In genomic region chr5:14110196-14110595, GRCh38 we compare ENCODE assay signal across 1 cellular context.
TF ChIP-seq lines count a peak whose summit lies in the region.

No MANE protein-coding gene starts in this region.

TF ChIP-seq in HepG2, 621 proteins besides CTCF, POLR2A, EP300 and RAD21:
- TF ChIP-seq TAF15 (IDR thresholded peaks at IDR 0.05; ENCODE audit: low read depth, low read length, poor library complexity, severe bottlenecking) (no peak), ZNF318 (CRISPR knock-in tag; IDR thresholded peaks at IDR 0.05) (no peak), POGZ (CRISPR knock-in tag; IDR thresholded peaks at IDR 0.05) (no peak), STAG1 (CRISPR knock-in tag; IDR thresholded peaks at IDR 0.05) (no peak), ZBTB1 (CRISPR knock-in tag; IDR thresholded peaks at IDR 0.05; ENCODE audit: borderline replicate concordance) (no peak), NFE2 (CRISPR knock-in tag; IDR thresholded peaks at IDR 0.05) (no peak), ZNF749 (CRISPR knock-in tag; IDR thresholded peaks at IDR 0.05; ENCODE audit: borderline replicate concordance) (no peak), ATF5 (CRISPR knock-in tag; IDR thresholded peaks at IDR 0.05; ENCODE audit: low read depth) (no peak), ZNF891 (CRISPR knock-in tag; IDR thresholded peaks at IDR 0.05) (no peak), CBX1 (IDR thresholded peaks at IDR 0.05; ENCODE audit: low read depth) (no peak), MXD4 (CRISPR knock-in tag; IDR thresholded peaks at IDR 0.05) (no peak), HIVEP1 (CRISPR knock-in tag; IDR thresholded peaks at IDR 0.05) (no peak), AKAP8 (CRISPR knock-in tag; IDR thresholded peaks at IDR 0.05) (no peak), ZFYVE20 (CRISPR knock-in tag; IDR thresholded peaks at IDR 0.05; ENCODE audit: borderline replicate concordance, low read depth) (no peak), AFF4 (CRISPR knock-in tag; IDR thresholded peaks at IDR 0.05) (no peak), KLF6 (CRISPR knock-in tag; IDR thresholded peaks at IDR 0.05) (no peak), MXI1 (IDR thresholded peaks at IDR 0.05; ENCODE audit: borderline replicate concordance, low read depth, low read length) (no peak), NCOA2 (CRISPR knock-in tag; IDR thresholded peaks at IDR 0.05) (no peak)
